In the genomic region with DNA sequence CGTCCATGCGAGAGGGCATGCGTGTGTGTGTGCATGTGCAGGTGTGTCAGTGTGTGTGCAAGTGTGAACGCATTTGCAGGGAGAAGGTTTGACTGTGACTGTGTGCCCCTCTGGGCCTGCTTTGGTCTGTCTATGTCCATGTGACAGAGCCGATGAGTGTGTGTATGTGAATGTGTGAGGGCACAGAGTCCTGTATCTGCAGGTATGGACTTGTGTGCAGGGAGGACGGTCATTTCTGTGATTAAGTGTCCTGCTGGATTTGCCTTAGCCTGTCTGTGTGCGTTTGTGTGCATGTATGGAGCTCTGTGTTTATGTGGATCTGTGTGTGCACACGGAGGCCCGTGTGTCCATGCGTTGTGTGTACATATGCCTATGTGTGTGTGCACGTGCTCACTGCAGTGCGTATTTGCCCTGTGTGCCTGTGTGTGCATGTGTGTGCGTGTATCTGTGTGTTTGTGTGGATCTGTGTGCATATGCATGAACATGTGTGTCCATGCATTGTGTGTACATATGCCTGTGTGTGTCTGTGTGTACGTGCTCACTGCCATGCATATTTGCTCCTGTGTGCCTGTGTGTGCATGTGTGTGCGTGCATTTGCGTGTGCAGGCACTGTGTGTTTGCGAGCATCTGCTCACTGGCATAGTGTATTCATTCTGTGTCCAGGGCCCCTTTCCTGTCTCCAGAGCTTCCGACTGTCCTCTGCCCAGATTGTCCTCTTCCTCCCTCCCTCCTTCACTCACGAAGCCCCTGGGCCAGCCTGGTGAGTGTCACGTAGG, we compare ENCODE assay signal across 18 cellular contexts. TPM values are rescaled to one million over a fixed set of nuclear protein-coding genes. Genes with fewer than 3 reads are reported as not detected.
DNase-seq lines count a peak whose midpoint lies in the region; ATAC-seq and TF ChIP-seq lines count a peak whose summit lies in the region.
"Had no signal": no experiment of that assay in that cellular context is flagged by ENCODE, and none has a peak within 500 bp of the region (broad histone marks: within the 10 kb centered on the region; RNA-seq: fewer than 3 reads in every experiment).

No MANE protein-coding gene starts in this region.

- no peaks in the 10 kb centered on the region for H3K9me3 Mint-ChIP-seq in activated naive CD8-positive, alpha-beta T cell treated with anti-CD3 and anti-CD28 coated beads for 36 hours
- H3K9me3 Mint-ChIP-seq: CD8-positive, alpha-beta T cell had no signal

- H3K27me3 Mint-ChIP-seq in activated naive CD8-positive, alpha-beta T cell treated with anti-CD3 and anti-CD28 coated beads for 36 hours = peaks cover 29% of the 10 kb centered on the region

- H3K4me1 Mint-ChIP-seq in activated naive CD8-positive, alpha-beta T cell treated with anti-CD3 and anti-CD28 coated beads for 36 hours = no peaks in the 10 kb centered on the region

- H3K4me3 ChIP-seq in SK-N-SH (ENCODE audit: low read depth in 2 of 2, low read length in 1 of 2) (no peak overlapping the region), NB4 (ENCODE audit: low read depth, low read length) (peak overlapping the region; percentile 6), trophoblast cell (ENCODE audit: low read depth, low read length) (peak overlapping the region; percentile 38), brain microvascular endothelial cell (ENCODE audit: low read depth, low read length) (no peak overlapping the region)
- H3K4me3 ChIP-seq: SJCRH30 had no signal

- no peaks in the 10 kb centered on the region for H3K36me3 ChIP-seq in SK-N-SH (replicated peaks in 1 of 2; ENCODE audit: control insufficient read depth in 1 of 2, insufficient read depth in 2 of 2, low read length in 1 of 2)
- no peaks in the 10 kb centered on the region for H3K36me3 ChIP-seq in trophoblast cell (ENCODE audit: control insufficient read depth in 1 of 2, insufficient read depth in 2 of 2, low read length in 2 of 2)
- H3K36me3 ChIP-seq in brain microvascular endothelial cell (replicated peaks) = no peaks in the 10 kb centered on the region
- H3K36me3 ChIP-seq: SJCRH30 had no signal

- no peak for TF ChIP-seq POLR2A in NB4 (IDR thresholded peaks at IDR 0.05; ENCODE audit: extremely low read depth, insufficient read length)

- H2BK120ac ChIP-seq in trophoblast cell (ENCODE audit: insufficient read depth, low read length, poor library complexity) = no peak overlapping the region

- no peak overlapping the region for H3K18ac ChIP-seq in trophoblast cell (ENCODE audit: low read length)

- intact Hi-C loops in cardiac septum (cut with DNase I) = no loop called here

- WGBS in SK-N-SH (ENCODE audit: low lambda C conversion rate) = 88% methylated on average over 16 of the region's 20 CpGs
- WGBS in trophoblast cell (ENCODE audit: extremely low coverage, insufficient coverage, insufficient read length) = no CpG with 5 or more reads among the region's 20 CpGs

- H3F3A ChIP-seq in SK-N-SH (replicated peaks; ENCODE audit: insufficient read depth) = no peaks in the 10 kb centered on the region

- no peak overlapping the region for H3K14ac ChIP-seq in trophoblast cell (ENCODE audit: low read length)

- H4K8ac ChIP-seq in trophoblast cell (ENCODE audit: low read depth, low read length) = no peak overlapping the region

- H3K79me2 ChIP-seq in SK-N-SH (ENCODE audit: insufficient read depth) (no peaks in the 10 kb centered on the region), trophoblast cell (ENCODE audit: control insufficient read depth, insufficient read depth, low read length, poor library complexity) (no peaks in the 10 kb centered on the region)

- H3K4me2 ChIP-seq in SK-N-SH (no peak overlapping the region), trophoblast cell (ENCODE audit: low read length) (no peak overlapping the region)

- H3K4me3 Mint-ChIP-seq in activated naive CD8-positive, alpha-beta T cell treated with anti-CD3 and anti-CD28 coated beads for 36 hours = no peak overlapping the region
- H3K4me3 Mint-ChIP-seq: CD8-positive, alpha-beta T cell had no signal

- no peak overlapping the region for H2BK5ac ChIP-seq in trophoblast cell (ENCODE audit: low read depth, low read length, poor library complexity)

- H3K27ac ChIP-seq in SK-N-SH (ENCODE audit: low read depth in 2 of 2, low read length in 1 of 2) (no peak overlapping the region), trophoblast cell (ENCODE audit: low read depth, low read length) (no peak overlapping the region), brain microvascular endothelial cell (no peak overlapping the region)
- H3K27ac ChIP-seq: 22Rv1, SJCRH30 had no signal

- H3K4ac ChIP-seq in trophoblast cell (ENCODE audit: low read depth, low read length) = no peak overlapping the region

- H2AFZ ChIP-seq in SK-N-SH (ENCODE audit: low read depth) (no peak overlapping the region), trophoblast cell (ENCODE audit: insufficient read depth, low read length, poor library complexity) (no peak overlapping the region)

- peaks cover under 1% of the 10 kb centered on the region for H3K79me1 ChIP-seq in trophoblast cell (ENCODE audit: low read length)

- no peak overlapping the region for H3K27ac Mint-ChIP-seq in activated naive CD8-positive, alpha-beta T cell treated with anti-CD3 and anti-CD28 coated beads for 36 hours
- H3K27ac Mint-ChIP-seq: CD8-positive, alpha-beta T cell had no signal

- peak; percentile 4 for DNase-seq in SK-N-SH
- no peak for DNase-seq in NB4 (ENCODE audit: low read depth)
- DNase-seq in trophoblast cell = no peak
- no peak for DNase-seq in brain microvascular endothelial cell
- no peak for DNase-seq in cardiac septum (ENCODE audit: low spot score)
- no peak for DNase-seq in activated naive CD8-positive, alpha-beta T cell treated with anti-CD3 and anti-CD28 coated beads for 36 hours
- DNase-seq: CD8-positive, alpha-beta T cell; DMS79; KG1; NCI-H1048; NCI-H1436 treated with DMSO at 0.1 percent for 48 hours; NCI-H2029 treated with DMSO at 0.1 percent for 48 hours; NCI-H748 treated with DMSO at 0.1 percent for 48 hours; RPMI8226; SJCRH30 had no signal

- no peaks in the 10 kb centered on the region for H4K20me1 ChIP-seq in SK-N-SH (ENCODE audit: insufficient read depth)

- TF ChIP-seq EP300 in SK-N-SH (IDR thresholded peaks at IDR 0.05; ENCODE audit: borderline replicate concordance in 1 of 2, low read depth in 1 of 2, low read length in 1 of 2) = no peak

- peaks cover 0 to 2% of the 10 kb centered on the region in 2 experiments; a peak in 1 of 4 replicates for H3K4me1 ChIP-seq in SK-N-SH (ENCODE audit: control insufficient read depth in 1 of 2, insufficient read depth in 2 of 2, low read depth in 1 of 2, low read length in 1 of 2)
- peaks cover 0 to 4% of the 10 kb centered on the region in 2 experiments for H3K4me1 ChIP-seq in trophoblast cell (ENCODE audit: control insufficient read depth in 1 of 2, insufficient read depth in 2 of 2, low read length in 2 of 2)
- H3K4me1 ChIP-seq: SJCRH30 had no signal

- H3K36me3 Mint-ChIP-seq in activated naive CD8-positive, alpha-beta T cell treated with anti-CD3 and anti-CD28 coated beads for 36 hours = no peaks in the 10 kb centered on the region
- H3K36me3 Mint-ChIP-seq: CD8-positive, alpha-beta T cell had no signal

- no peak overlapping the region for H2AK5ac ChIP-seq in trophoblast cell (ENCODE audit: low read length)

- H3K27me3 ChIP-seq in SK-N-SH (ENCODE audit: insufficient read depth) (no peaks in the 10 kb centered on the region; the same call in 1 of the 2 replicates), trophoblast cell (ENCODE audit: insufficient read depth, low read length) (peaks cover under 1% of the 10 kb centered on the region), brain microvascular endothelial cell (replicated peaks) (no peaks in the 10 kb centered on the region)
- H3K27me3 ChIP-seq: SJCRH30 had no signal

- POLR2A ChIA-PET in SK-N-SH (lab: Yijun Ruan, JAX) = no interaction called here

- H3K9ac ChIP-seq in SK-N-SH (no peak overlapping the region), trophoblast cell (ENCODE audit: low read length) (no peak overlapping the region)

- H3K23ac ChIP-seq in trophoblast cell (ENCODE audit: low read length) = peak overlapping the region; percentile 97

- TF ChIP-seq CTCF in SK-N-SH (IDR thresholded peaks at IDR 0.05) (no peak), NB4 (IDR thresholded peaks at IDR 0.05; ENCODE audit: low read depth, low read length) (no peak), brain microvascular endothelial cell (IDR thresholded peaks at IDR 0.05; ENCODE audit: low read depth, low read length, missing control alignments) (no peak)

- TF ChIP-seq RAD21 in SK-N-SH (IDR thresholded peaks at IDR 0.05; ENCODE audit: low read length) = no peak

- no peak overlapping the region for H2BK12ac ChIP-seq in trophoblast cell (ENCODE audit: low read length)

- in situ Hi-C loops in brain microvascular endothelial cell (cut with HindIII; ENCODE audit: low pct_ligation_motif_present, low sequenced_read_pairs) = no loop called here

- no peak overlapping the region for H4K12ac ChIP-seq in trophoblast cell (ENCODE audit: low read depth, low read length)

- no peak for ATAC-seq in SK-N-SH treated with all-trans-retinoic acid at 6 μM for 48 hours
- peak; percentile 17 for ATAC-seq in esophagus mucosa
- ATAC-seq: CD8-positive, alpha-beta T cell had no signal

- H4K91ac ChIP-seq in trophoblast cell (ENCODE audit: low read depth, low read length) = no peak overlapping the region

- no peaks in the 10 kb centered on the region for H3K9me3 ChIP-seq in SK-N-SH
- peaks cover 5% of the 10 kb centered on the region for H3K9me3 ChIP-seq in trophoblast cell (ENCODE audit: insufficient read depth, low read depth, low read length)
- H3K9me3 ChIP-seq: SJCRH30 had no signal

- CTCF ChIA-PET in SK-N-SH (lab: Yijun Ruan, JAX) = interaction anchor here (4.1 kb wide), 1 partner anchor 34 kb away, joined by 27 read pairs; no protein-coding TSS in a partner anchor

- no peaks in the 10 kb centered on the region for H3K9me2 ChIP-seq in SK-N-SH

RNA-seq across cellular contexts. Expression of a gene that starts 5.6 kb away (rescaled TPM):
- 0.71 and 1.1 TPM in 2 replicates for polyA plus RNA-seq in SK-N-SH (2012; rRNA removed)
- 0.59 and 1.2 TPM in 2 replicates for polyA plus RNA-seq in SK-N-SH (2012; cell fraction: cytosol; rRNA removed)
- polyA plus RNA-seq in SK-N-SH (2012; cell fraction: nucleus; rRNA removed) = 0.68 and 1.3 TPM in 2 replicates
- 0.84 TPM for total RNA-seq in esophagus mucosa
- 1.2 and 1.5 TPM in 2 replicates for polyA plus RNA-seq in trophoblast cell (2013)
- 1.3 TPM for total RNA-seq in cardiac septum
- total RNA-seq in activated naive CD8-positive, alpha-beta T cell treated with anti-CD3 and anti-CD28 coated beads for 36 hours = not detected
- total RNA-seq: CD8-positive, alpha-beta T cell had no signal

RNA-seq across cellular contexts. Expression of a gene that starts 56.5 kb away (rescaled TPM):
- 19.0 and 23.0 TPM in 2 replicates for polyA plus RNA-seq in SK-N-SH (2012; rRNA removed)
- 7.0 and 12.1 TPM in 2 replicates for polyA plus RNA-seq in SK-N-SH (2012; cell fraction: cytosol; rRNA removed)
- polyA plus RNA-seq in SK-N-SH (2012; cell fraction: nucleus; rRNA removed) = 47.6 and 71.1 TPM in 2 replicates
- 10.4 TPM for total RNA-seq in esophagus mucosa
- 25.9 and 28.0 TPM in 2 replicates for polyA plus RNA-seq in trophoblast cell (2013)
- total RNA-seq in cardiac septum = 16.7 TPM
- total RNA-seq in activated naive CD8-positive, alpha-beta T cell treated with anti-CD3 and anti-CD28 coated beads for 36 hours = 10 to 100 TPM; 32.4 to 33.1 TPM

RNA-seq across cellular contexts. Expression of a gene that starts 56.8 kb away (rescaled TPM):
- 173 and 234 TPM in 2 replicates for polyA plus RNA-seq in SK-N-SH (2012; rRNA removed)
- 103 and 111 TPM in 2 replicates for polyA plus RNA-seq in SK-N-SH (2012; cell fraction: cytosol; rRNA removed)
- polyA plus RNA-seq in SK-N-SH (2012; cell fraction: nucleus; rRNA removed) = 442 and 643 TPM in 2 replicates
- total RNA-seq in esophagus mucosa (127 TPM), cardiac septum (138 TPM)
- polyA plus RNA-seq in trophoblast cell (2013) = 256 and 260 TPM in 2 replicates
- 100 to 1,000 TPM; 369 to 377 TPM for total RNA-seq in activated naive CD8-positive, alpha-beta T cell treated with anti-CD3 and anti-CD28 coated beads for 36 hours

Comparison
In these comparisons a context has a peak if more than half of its experiments do, and no peak if none do; other contexts are left out.
1. H3K4me3 ChIP-seq: peak in NB4 (single experiment) and trophoblast cell (single experiment); none in SK-N-SH (0 of 2) and brain microvascular endothelial cell (single experiment).